In genomic region chr14:80695869-80696268, GRCh38 we compare ENCODE assay signal across 1 cellular context.
TF ChIP-seq lines count a peak whose summit lies in the region.

No MANE protein-coding gene starts in this region.

TF ChIP-seq in GM12878, 131 proteins besides CTCF, POLR2A, EP300 and RAD21 (continued from another document):
- TF ChIP-seq IRF3 (IDR thresholded peaks at IDR 0.05): no peak
- peak; percentile 80; the same call in 1 of the 2 replicates for TF ChIP-seq BCL11A (IDR thresholded peaks at IDR 0.05; ENCODE audit: low read depth, low read length)
- TF ChIP-seq TCF7 (IDR thresholded peaks at IDR 0.05; ENCODE audit: borderline replicate concordance): no peak
